ENCODE assay signal across 11 cellular contexts in the genomic region with DNA sequence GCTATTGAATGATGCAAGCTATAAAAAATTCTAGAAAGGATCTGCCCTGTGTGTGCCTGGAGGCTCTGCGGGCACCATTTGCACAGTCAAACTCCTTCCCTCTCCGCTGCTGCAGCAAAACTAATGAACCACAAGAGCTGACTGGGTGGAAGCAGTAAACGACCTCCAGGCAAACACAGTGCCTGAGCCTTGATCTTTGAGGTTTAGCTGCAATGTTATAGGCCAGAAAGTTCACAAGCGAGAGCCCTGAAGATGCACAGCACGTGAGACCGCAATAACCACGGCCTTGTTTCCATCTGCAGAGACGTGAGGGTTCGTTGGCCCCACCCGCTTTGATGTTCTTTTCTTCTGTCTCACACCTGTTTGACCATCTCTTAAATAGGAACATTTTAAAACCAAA.
A peak's percentile ranks its signal among the peaks of the same experiment; 100 is the strongest.
DNase-seq lines count a peak whose midpoint lies in the region; ATAC-seq and TF ChIP-seq lines count a peak whose summit lies in the region.
"Had no signal": no experiment of that assay in that cellular context is flagged by ENCODE, and none has a peak within 500 bp of the region (broad histone marks: within the 10 kb centered on the region; RNA-seq: fewer than 3 reads in every experiment).

No MANE protein-coding gene starts in this region.

- H3K4me3 ChIP-seq in CD4-positive, alpha-beta memory T cell (ENCODE audit: low read length in 2 of 2), result no peak overlapping the region
- no peak overlapping the region for H3K4me3 ChIP-seq in effector memory CD4-positive, alpha-beta T cell (ENCODE audit: insufficient read depth, low read depth, low read length, poor library complexity, severe bottlenecking)
- H3K4me3 ChIP-seq in body of pancreas, result no peak overlapping the region

- POLR2A ChIA-PET in CD4-positive, alpha-beta memory T cell (lab: Charles Lee; ENCODE audit: partially characterized antibody), result no interaction called here
- POLR2A ChIA-PET in activated B cell treated with CpG ODN at 0.5 μM for 24 hours (lab: Charles Lee), result no interaction called here

- H3K36me3 ChIP-seq in CD4-positive, alpha-beta memory T cell (ENCODE audit: insufficient read depth, low read length), result no peaks in the 10 kb centered on the region
- H3K36me3 ChIP-seq in effector memory CD4-positive, alpha-beta T cell (ENCODE audit: control insufficient read depth, insufficient read depth, low read length), result no peaks in the 10 kb centered on the region
- no peaks in the 10 kb centered on the region for H3K36me3 ChIP-seq in body of pancreas (replicated peaks in 1 of 2; ENCODE audit: insufficient read depth in 1 of 2, low read depth in 2 of 2)

- TF ChIP-seq CTCF in activated B cell treated with CpG ODN at 0.5 μM for 24 hours (IDR thresholded peaks at IDR 0.05), result no peak
- TF ChIP-seq CTCF in body of pancreas (IDR thresholded peaks at IDR 0.05), result no peak

- H3K4me1 Mint-ChIP-seq in CD4-positive, alpha-beta memory T cell, result peaks cover 39 to 50% (median 43%) of the 10 kb centered on the region in 4 donors
- peaks cover 46% of the 10 kb centered on the region for H3K4me1 Mint-ChIP-seq in activated B cell treated with CpG ODN at 0.5 μM for 24 hours
- H3K4me1 Mint-ChIP-seq: brain had no signal

- H3K27ac ChIP-seq in CD4-positive, alpha-beta memory T cell (ENCODE audit: low read depth, low read length), result no peak overlapping the region
- peak overlapping the region; percentile 22 for H3K27ac ChIP-seq in effector memory CD4-positive, alpha-beta T cell (ENCODE audit: insufficient read depth, low read length, poor library complexity, severe bottlenecking)
- no peak overlapping the region for H3K27ac ChIP-seq in body of pancreas

- H3K4me3 Mint-ChIP-seq in CD4-positive, alpha-beta memory T cell, result peak overlapping the region; percentile 25 to 83 (median 56)
- peak overlapping the region; percentile 9 for H3K4me3 Mint-ChIP-seq in activated B cell treated with CpG ODN at 0.5 μM for 24 hours
- H3K4me3 Mint-ChIP-seq: brain, type B pancreatic cell had no signal

- peaks cover 0 to 2% of the 10 kb centered on the region in 2 donors for H3K36me3 Mint-ChIP-seq in CD4-positive, alpha-beta memory T cell
- no peaks in the 10 kb centered on the region for H3K36me3 Mint-ChIP-seq in activated B cell treated with CpG ODN at 0.5 μM for 24 hours (ENCODE audit: low read depth)
- H3K36me3 Mint-ChIP-seq: brain, type B pancreatic cell had no signal

- no peaks in the 10 kb centered on the region for H3K27me3 ChIP-seq in CD4-positive, alpha-beta memory T cell (ENCODE audit: insufficient read depth, low read length)
- no peaks in the 10 kb centered on the region for H3K27me3 ChIP-seq in effector memory CD4-positive, alpha-beta T cell (replicated peaks; ENCODE audit: control insufficient read depth, insufficient read depth, low read length, poor library complexity, severe bottlenecking)
- no peaks in the 10 kb centered on the region for H3K27me3 ChIP-seq in body of pancreas

- intact Hi-C loops in CD4-positive, alpha-beta memory T cell (cut with micrococcal nuclease), result loop anchor here (2.0 to 10.0 kb wide), 2 partner anchors 63 to 87 kb away; no protein-coding TSS in a partner anchor
- intact Hi-C loops in activated B cell treated with CpG ODN at 0.5 μM for 24 hours (cut with micrococcal nuclease), result no loop called here
- intact Hi-C loops in body of pancreas (cut with DNase I), result no loop called here

- H3K27ac Mint-ChIP-seq in CD4-positive, alpha-beta memory T cell, result peak overlapping the region in 6 of 7 donors; percentile 15 to 38 (median 32)
- no peak overlapping the region for H3K27ac Mint-ChIP-seq in activated B cell treated with CpG ODN at 0.5 μM for 24 hours
- H3K27ac Mint-ChIP-seq: brain, type B pancreatic cell had no signal

- H3K9me3 ChIP-seq in CD4-positive, alpha-beta memory T cell (ENCODE audit: control insufficient read depth in 1 of 2, low read length in 2 of 2), result no peaks in the 10 kb centered on the region
- no peaks in the 10 kb centered on the region for H3K9me3 ChIP-seq in effector memory CD4-positive, alpha-beta T cell (ENCODE audit: control insufficient read depth, low read length)
- H3K9me3 ChIP-seq in body of pancreas, result no peaks in the 10 kb centered on the region

- DNase-seq in CD4-positive, alpha-beta memory T cell, result peak; percentile 50 to 59 (median 57)
- DNase-seq in activated B cell treated with CpG ODN at 0.5 μM for 24 hours, result no peak
- DNase-seq in effector memory CD4-positive, alpha-beta T cell, result peak in 1 of 3 donors; percentile 4
- no peak for DNase-seq in NCI-H2029 treated with DMSO at 0.1 percent for 48 hours (lab: John Stamatoyannopoulos, UW)
- DNase-seq in body of pancreas, result no peak

- H3K9me3 Mint-ChIP-seq in CD4-positive, alpha-beta memory T cell, result peaks cover 0 to 16% (median 3%) of the 10 kb centered on the region in 8 donors
- peaks cover 10% of the 10 kb centered on the region for H3K9me3 Mint-ChIP-seq in activated B cell treated with CpG ODN at 0.5 μM for 24 hours

- no peak for TF ChIP-seq POLR2A in body of pancreas (IDR thresholded peaks at IDR 0.05)

- H3K4me1 ChIP-seq in CD4-positive, alpha-beta memory T cell (ENCODE audit: insufficient read depth, low read length), result peaks cover 37% of the 10 kb centered on the region
- peaks cover 15% of the 10 kb centered on the region for H3K4me1 ChIP-seq in effector memory CD4-positive, alpha-beta T cell (ENCODE audit: control insufficient read depth, insufficient read depth, low read length, poor library complexity, severe bottlenecking)
- H3K4me1 ChIP-seq in body of pancreas, result peaks cover 14% of the 10 kb centered on the region

- WGBS in body of pancreas, 2 donors, result 76 to 78% methylated on average over 10 of the region's 10 CpGs

- H3K27me3 Mint-ChIP-seq in CD4-positive, alpha-beta memory T cell, result peaks cover 0 to 1% of the 10 kb centered on the region in 2 donors
- H3K27me3 Mint-ChIP-seq in activated B cell treated with CpG ODN at 0.5 μM for 24 hours, result no peaks in the 10 kb centered on the region

- ATAC-seq in HG03103 (IDR thresholded peaks at IDR 0.05; ENCODE audit: low read depth, unreplicated experiment) (peak; percentile 82), activated B cell treated with CpG ODN at 0.5 μM for 24 hours (ENCODE audit: low read depth) (peak; percentile 78), body of pancreas (no peak), HG02571 (IDR thresholded peaks at IDR 0.05; ENCODE audit: unreplicated experiment) (no peak), SK-N-SH treated with all-trans-retinoic acid at 6 μM for 48 hours (no peak)
- ATAC-seq: HepG2 had no signal

- CTCF ChIA-PET in CD4-positive, alpha-beta memory T cell (lab: Charles Lee; ENCODE audit: partially characterized antibody), result no interaction called here
- CTCF ChIA-PET in activated B cell treated with CpG ODN at 0.5 μM for 24 hours (lab: Charles Lee), result no interaction called here

TF ChIP-seq in SK-N-SH treated with all-trans-retinoic acid at 6 μM for 48 hours, 23 proteins besides CTCF, POLR2A, EP300 and RAD21:
- TF ChIP-seq OSR1 (CRISPR knock-in tag; IDR thresholded peaks at IDR 0.05) (no peak), ZNF70 (CRISPR knock-in tag; IDR thresholded peaks at IDR 0.05) (no peak)

Comparison
In these comparisons a context has a peak if more than half of its experiments do, and no peak if none do; other contexts are left out.
1. DNase-seq: peak in CD4-positive, alpha-beta memory T cell (5 of 5); none in activated B cell treated with CpG ODN at 0.5 μM for 24 hours (single experiment), NCI-H2029 treated with DMSO at 0.1 percent for 48 hours (single experiment) and body of pancreas (0 of 4).
2. ATAC-seq: peak in HG03103 (single experiment) and activated B cell treated with CpG ODN at 0.5 μM for 24 hours (single experiment); none in body of pancreas (single experiment), HG02571 (single experiment) and SK-N-SH treated with all-trans-retinoic acid at 6 μM for 48 hours (single experiment).